ENCODE assay signal across 1 cellular context in the genomic region with DNA sequence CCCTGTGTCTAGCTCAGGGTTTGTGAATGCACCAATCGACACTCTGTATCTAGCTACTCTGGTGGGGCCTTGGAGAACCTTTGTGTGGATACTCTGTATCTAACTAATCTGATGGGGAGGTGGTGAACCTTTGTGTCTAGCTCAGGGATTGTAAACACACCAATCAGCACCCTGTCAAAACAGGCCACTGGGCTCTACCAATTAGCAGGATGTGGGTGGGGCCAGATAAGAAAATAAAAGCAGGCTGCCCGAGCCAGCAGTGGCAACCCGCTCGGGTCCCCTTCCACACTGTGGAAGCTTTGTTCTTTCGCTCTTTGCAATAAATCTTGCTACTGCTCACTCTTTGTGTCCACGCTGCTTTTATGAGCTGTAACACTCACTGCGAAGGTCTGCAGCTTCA.
TF ChIP-seq lines count a peak whose summit lies in the region.

No MANE protein-coding gene starts in this region.

TF ChIP-seq in HepG2, 621 proteins besides CTCF, POLR2A, EP300 and RAD21:
- TF ChIP-seq NFYC (CRISPR knock-in tag; IDR thresholded peaks at IDR 0.05) (peak; percentile 46), NFYB (CRISPR knock-in tag; IDR thresholded peaks at IDR 0.05) (peak; percentile 60)
TF ChIP-seq in HepG2: peak in this region for 2; not testable (repeated sequence) for 619.
